Comparison of ENCODE assay signal across 9 cellular contexts in genomic region chr1:23452011-23452411, GRCh38. TPM values are rescaled to one million over a fixed set of nuclear protein-coding genes. Genes with fewer than 3 reads are reported as not detected.
DNase-seq lines count a peak whose midpoint lies in the region; ATAC-seq and TF ChIP-seq lines count a peak whose summit lies in the region.
"Had no signal": no experiment of that assay in that cellular context is flagged by ENCODE, and none has a peak within 500 bp of the region (broad histone marks: within the 10 kb centered on the region; RNA-seq: fewer than 3 reads in every experiment).

No MANE protein-coding gene starts in this region.

- TF ChIP-seq POLR2A in tibial nerve (IDR thresholded peaks at IDR 0.05) = no peak

- DNase-seq in stimulated activated CD4-positive, alpha-beta T cell treated with anti-CD3 and anti-CD28 coated beads, Interleukin-4, amount 100 ng/mL, for 24 hours = peak; percentile 17
- DNase-seq in stimulated activated CD4-positive, alpha-beta T cell treated with anti-CD3 and anti-CD28 coated beads, Interleukin-4, amount 100 ng/mL, for 4 hours = no peak
- DNase-seq in WTC11 (ENCODE audit: low spot score) (no peak), left cardiac atrium (peak; percentile 44), tibial nerve (ENCODE audit: low spot score in 2 of 2) (no peak), Ammon's horn (ENCODE audit: low spot score) (no peak), NCI-H524 treated with DMSO at 0.1 percent for 48 hours (lab: John Stamatoyannopoulos, UW) (no peak), NCI-H748 (lab: John Stamatoyannopoulos, UW; ENCODE audit: unreplicated experiment) (no peak)

- no peaks in the 10 kb centered on the region for H3K9me3 ChIP-seq in tibial nerve
- H3K9me3 ChIP-seq: neutrophil had no signal

- WGBS in tibial nerve, 2 donors = 63 to 66% methylated on average over 5 of the region's 5 CpGs

- ATAC-seq in WTC11 (no peak), left cardiac atrium (peak; percentile 81 to 85)

- intact Hi-C loops in left cardiac atrium (cut with DNase I) = no loop called here

- 0 out of 2 replicates have a peak overlapping the region, but pooled peaks have one; percentile 41 for H3K27ac Mint-ChIP-seq in WTC11

- H3K4me3 ChIP-seq in tibial nerve = no peak overlapping the region

- H3K36me3 ChIP-seq in tibial nerve = peaks cover 0 to 44% (median 0%) of the 10 kb centered on the region in 3 donors
- H3K36me3 ChIP-seq: neutrophil had no signal

- H3K27me3 ChIP-seq in tibial nerve = no peaks in the 10 kb centered on the region

- H3K27ac ChIP-seq in tibial nerve = peak overlapping the region in 3 of 4 donors; percentile 1 to 64 (median 20)
- H3K27ac ChIP-seq: neutrophil had no signal

- H3K27me3 Mint-ChIP-seq in WTC11 (ENCODE audit: low read depth) = no peaks in the 10 kb centered on the region

- H3K4me3 Mint-ChIP-seq in WTC11 = no peak overlapping the region

- POLR2A ChIA-PET in WTC11 (lab: Charles Lee) = no interaction called here

- TF ChIP-seq CTCF in WTC11 (IDR thresholded peaks at IDR 0.05) = no peak
- no peak for TF ChIP-seq CTCF in tibial nerve (IDR thresholded peaks at IDR 0.05)

- no peaks in the 10 kb centered on the region for H3K4me1 Mint-ChIP-seq in WTC11

- peaks cover 0 to 41% (median 0%) of the 10 kb centered on the region in 4 donors for H3K4me1 ChIP-seq in tibial nerve

- H3K9me3 Mint-ChIP-seq in WTC11 = no peaks in the 10 kb centered on the region

- H3K36me3 Mint-ChIP-seq in WTC11 = peaks cover 6% of the 10 kb centered on the region

- peak in 1 of 2 donors; percentile 7 for TF ChIP-seq EP300 in tibial nerve (IDR thresholded peaks at IDR 0.05)

- CTCF ChIA-PET in WTC11 (lab: Charles Lee) = interaction anchor here (1.2 to 1.8 kb wide), 2 partner anchors 31 to 45 kb away, joined by 3 to 6 read pairs; no protein-coding TSS in a partner anchor

TF ChIP-seq in WTC11, 78 proteins besides CTCF, POLR2A, EP300 and RAD21 (continues in another document):
- TF ChIP-seq SP1 (CRISPR knock-in tag; conservative IDR thresholded peaks at IDR 0.05) = no peak
- no peak for TF ChIP-seq AFF4 (CRISPR knock-in tag; IDR thresholded peaks at IDR 0.05; ENCODE audit: borderline replicate concordance)
- TF ChIP-seq ZMAT4 (CRISPR knock-in tag; IDR thresholded peaks at IDR 0.05) = no peak
- no peak for TF ChIP-seq NFATC4 (CRISPR knock-in tag; IDR thresholded peaks at IDR 0.05)
- TF ChIP-seq MXD4 (CRISPR knock-in tag; IDR thresholded peaks at IDR 0.05; ENCODE audit: borderline replicate concordance) = no peak
- TF ChIP-seq, protein P1, sequence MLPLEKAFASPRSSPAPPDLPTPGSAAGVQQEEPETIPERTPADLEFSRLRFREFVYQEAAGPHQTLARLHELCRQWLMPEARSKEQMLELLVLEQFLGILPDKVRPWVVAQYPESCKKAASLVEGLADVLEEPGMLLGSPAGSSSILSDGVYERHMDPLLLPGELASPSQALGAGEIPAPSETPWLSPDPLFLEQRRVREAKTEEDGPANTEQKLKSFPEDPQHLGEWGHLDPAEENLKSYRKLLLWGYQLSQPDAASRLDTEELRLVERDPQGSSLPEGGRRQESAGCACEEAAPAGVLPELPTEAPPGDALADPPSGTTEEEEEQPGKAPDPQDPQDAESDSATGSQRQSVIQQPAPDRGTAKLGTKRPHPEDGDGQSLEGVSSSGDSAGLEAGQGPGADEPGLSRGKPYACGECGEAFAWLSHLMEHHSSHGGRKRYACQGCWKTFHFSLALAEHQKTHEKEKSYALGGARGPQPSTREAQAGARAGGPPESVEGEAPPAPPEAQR (CRISPR knock-in tag; IDR thresholded peaks at IDR 0.05) = no peak
- no peak for TF ChIP-seq TCF7 (CRISPR knock-in tag; IDR thresholded peaks at IDR 0.05; ENCODE audit: low read depth)
- TF ChIP-seq, protein P2, sequence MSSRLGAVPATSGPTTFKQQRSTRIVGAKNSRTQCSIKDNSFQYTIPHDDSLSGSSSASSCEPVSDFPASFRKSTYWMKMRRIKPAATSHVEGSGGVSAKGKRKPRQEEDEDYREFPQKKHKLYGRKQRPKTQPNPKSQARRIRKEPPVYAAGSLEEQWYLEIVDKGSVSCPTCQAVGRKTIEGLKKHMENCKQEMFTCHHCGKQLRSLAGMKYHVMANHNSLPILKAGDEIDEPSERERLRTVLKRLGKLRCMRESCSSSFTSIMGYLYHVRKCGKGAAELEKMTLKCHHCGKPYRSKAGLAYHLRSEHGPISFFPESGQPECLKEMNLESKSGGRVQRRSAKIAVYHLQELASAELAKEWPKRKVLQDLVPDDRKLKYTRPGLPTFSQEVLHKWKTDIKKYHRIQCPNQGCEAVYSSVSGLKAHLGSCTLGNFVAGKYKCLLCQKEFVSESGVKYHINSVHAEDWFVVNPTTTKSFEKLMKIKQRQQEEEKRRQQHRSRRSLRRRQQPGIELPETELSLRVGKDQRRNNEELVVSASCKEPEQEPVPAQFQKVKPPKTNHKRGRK (CRISPR knock-in tag; IDR thresholded peaks at IDR 0.05; ENCODE audit: borderline replicate concordance) = no peak
- TF ChIP-seq NFE2L1 (CRISPR knock-in tag; IDR thresholded peaks at IDR 0.05) = no peak
- TF ChIP-seq NR3C1 (CRISPR knock-in tag; conservative IDR thresholded peaks at IDR 0.05; ENCODE audit: low read depth) = no peak
- no peak for TF ChIP-seq MYBL2 (CRISPR knock-in tag; IDR thresholded peaks at IDR 0.05)
- TF ChIP-seq JAZF1 (CRISPR knock-in tag; IDR thresholded peaks at IDR 0.05) = no peak
- TF ChIP-seq SMAD3 (CRISPR knock-in tag; IDR thresholded peaks at IDR 0.05; ENCODE audit: borderline replicate concordance) = no peak
- TF ChIP-seq, protein P3, sequence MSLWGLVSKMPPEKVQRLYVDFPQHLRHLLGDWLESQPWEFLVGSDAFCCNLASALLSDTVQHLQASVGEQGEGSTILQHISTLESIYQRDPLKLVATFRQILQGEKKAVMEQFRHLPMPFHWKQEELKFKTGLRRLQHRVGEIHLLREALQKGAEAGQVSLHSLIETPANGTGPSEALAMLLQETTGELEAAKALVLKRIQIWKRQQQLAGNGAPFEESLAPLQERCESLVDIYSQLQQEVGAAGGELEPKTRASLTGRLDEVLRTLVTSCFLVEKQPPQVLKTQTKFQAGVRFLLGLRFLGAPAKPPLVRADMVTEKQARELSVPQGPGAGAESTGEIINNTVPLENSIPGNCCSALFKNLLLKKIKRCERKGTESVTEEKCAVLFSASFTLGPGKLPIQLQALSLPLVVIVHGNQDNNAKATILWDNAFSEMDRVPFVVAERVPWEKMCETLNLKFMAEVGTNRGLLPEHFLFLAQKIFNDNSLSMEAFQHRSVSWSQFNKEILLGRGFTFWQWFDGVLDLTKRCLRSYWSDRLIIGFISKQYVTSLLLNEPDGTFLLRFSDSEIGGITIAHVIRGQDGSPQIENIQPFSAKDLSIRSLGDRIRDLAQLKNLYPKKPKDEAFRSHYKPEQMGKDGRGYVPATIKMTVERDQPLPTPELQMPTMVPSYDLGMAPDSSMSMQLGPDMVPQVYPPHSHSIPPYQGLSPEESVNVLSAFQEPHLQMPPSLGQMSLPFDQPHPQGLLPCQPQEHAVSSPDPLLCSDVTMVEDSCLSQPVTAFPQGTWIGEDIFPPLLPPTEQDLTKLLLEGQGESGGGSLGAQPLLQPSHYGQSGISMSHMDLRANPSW (CRISPR knock-in tag; conservative IDR thresholded peaks at IDR 0.05; ENCODE audit: low read depth) = no peak
- no peak for TF ChIP-seq OVOL2 (CRISPR knock-in tag; IDR thresholded peaks at IDR 0.05; ENCODE audit: borderline replicate concordance)
- no peak for TF ChIP-seq ZBTB43 (CRISPR knock-in tag; IDR thresholded peaks at IDR 0.05)

RNA-seq across cellular contexts. Expression of gene TCEA3, which starts 27.5 kb away (rescaled TPM):
- total RNA-seq in WTC11 (2021) = 0.37 to 0.89 TPM (median 0.73 TPM) in 3 replicates
- total RNA-seq in left cardiac atrium = 10 to 100 TPM; 32.9 to 38.3 TPM
- total RNA-seq in tibial nerve = 10 to 100 TPM; 21.0 to 48.5 (median 38.8) TPM

RNA-seq across cellular contexts. Expression of gene ASAP3, which starts 32.0 kb away (rescaled TPM):
- total RNA-seq in WTC11 (2021) (64.5 to 71.2 TPM (median 70.3 TPM) in 3 replicates), left cardiac atrium (10 to 100 TPM; 36.4 to 39.9 TPM), tibial nerve (100 to 1,000 TPM in 2 of 4 donors, 10 to 100 TPM in 2; 79.8 to 140 (median 117) TPM)

Comparison
In these comparisons a context has a peak if more than half of its experiments do, and no peak if none do; other contexts are left out.
1. DNase-seq: peak in stimulated activated CD4-positive, alpha-beta T cell treated with anti-CD3 and anti-CD28 coated beads, Interleukin-4, amount 100 ng/mL, for 24 hours (single experiment) and left cardiac atrium (single experiment); none in stimulated activated CD4-positive, alpha-beta T cell treated with anti-CD3 and anti-CD28 coated beads, Interleukin-4, amount 100 ng/mL, for 4 hours (0 of 2), WTC11 (single experiment), tibial nerve (0 of 2), Ammon's horn (single experiment), NCI-H524 treated with DMSO at 0.1 percent for 48 hours (single experiment) and NCI-H748 (single experiment).
2. RNA of gene TCEA3, which starts 27.5 kb away (total RNA-seq): 21.0 to 48.5 TPM in tibial nerve and 32.9 to 38.3 TPM in left cardiac atrium; 0.37 to 0.89 TPM in WTC11; every median in the first group is over 10 times any median in the second.